Comparison of ENCODE assay signal across 8 cellular contexts in genomic region chr22:20319041-20319744, GRCh38. TPM values are rescaled to one million over a fixed set of nuclear protein-coding genes. Genes with fewer than 3 reads are reported as not detected.
DNase-seq lines count a peak whose midpoint lies in the region; ATAC-seq and TF ChIP-seq lines count a peak whose summit lies in the region.

No MANE protein-coding gene starts in this region.

- no peaks in the 10 kb centered on the region for H3K9me2 ChIP-seq in hepatocyte (replicated peaks; ENCODE audit: insufficient read depth)

- peak; percentile 6 for DNase-seq in ACHN
- DNase-seq in activated naive CD8-positive, alpha-beta T cell treated with anti-CD3 and anti-CD28 coated beads for 36 hours, result peak; percentile 32
- no peak for DNase-seq in hepatocyte (ENCODE audit: low spot score)
- no peak for DNase-seq in retinal pigment epithelial cell (ENCODE audit: low read depth)
- DNase-seq in SW 1271 (lab: John Stamatoyannopoulos, UW), result no peak
- no peak for DNase-seq in RPMI8226

- 6% methylated on average over 32 of the region's 32 CpGs for WGBS in hepatocyte (ENCODE audit: low lambda C conversion rate, missing lambda C conversion rate)

- peak overlapping the region; percentile 25; the same call in 1 of the 2 replicates for H3K9ac ChIP-seq in HUES48 (ENCODE audit: low read depth, low read length)

- peak overlapping the region; percentile 99 for H3K4me2 ChIP-seq in hepatocyte

- peak; percentile 15 for ATAC-seq in GM18511 (IDR thresholded peaks at IDR 0.05; ENCODE audit: unreplicated experiment)

- in situ Hi-C loops in ACHN (cut with HindIII; ENCODE audit: low pct_ligation_motif_present, low pct_unique_long_range_greater_than_20kb, low sequenced_read_pairs), result no loop called here

- H3K9me3 Mint-ChIP-seq in activated naive CD8-positive, alpha-beta T cell treated with anti-CD3 and anti-CD28 coated beads for 36 hours, result peaks cover 1% of the 10 kb centered on the region

- H3K79me2 ChIP-seq in hepatocyte, result peaks cover 42% of the 10 kb centered on the region

- H3K9me3 ChIP-seq in HUES48 (ENCODE audit: control insufficient read depth, insufficient read depth, low read length) (no peaks in the 10 kb centered on the region), hepatocyte (ENCODE audit: low read depth) (no peaks in the 10 kb centered on the region)

- H3K36me3 Mint-ChIP-seq in activated naive CD8-positive, alpha-beta T cell treated with anti-CD3 and anti-CD28 coated beads for 36 hours, result no peaks in the 10 kb centered on the region

- TF ChIP-seq CTCF in hepatocyte (IDR thresholded peaks at IDR 0.05; ENCODE audit: poor library complexity) (no peak), retinal pigment epithelial cell (conservative IDR thresholded peaks at IDR 0.05; ENCODE audit: low read depth, low read length) (no peak)

- H3K4me1 Mint-ChIP-seq in activated naive CD8-positive, alpha-beta T cell treated with anti-CD3 and anti-CD28 coated beads for 36 hours, result peaks cover 52% of the 10 kb centered on the region

- H3K27ac ChIP-seq in HUES48 (ENCODE audit: low read depth, low read length) (no peak overlapping the region), hepatocyte (peak overlapping the region; percentile 86)

- H3K27me3 ChIP-seq in HUES48 (ENCODE audit: control insufficient read depth, insufficient read depth, low read length) (no peaks in the 10 kb centered on the region), hepatocyte (no peaks in the 10 kb centered on the region)

- H2AFZ ChIP-seq in hepatocyte, result peak overlapping the region; percentile 57

- H3K27ac Mint-ChIP-seq in activated naive CD8-positive, alpha-beta T cell treated with anti-CD3 and anti-CD28 coated beads for 36 hours, result peak overlapping the region; percentile 79

- H3K36me3 ChIP-seq in HUES48 (ENCODE audit: control insufficient read depth, insufficient read depth, low read length) (no peaks in the 10 kb centered on the region), hepatocyte (replicated peaks; ENCODE audit: insufficient read depth, low read depth) (no peaks in the 10 kb centered on the region)

- H3K27me3 Mint-ChIP-seq in activated naive CD8-positive, alpha-beta T cell treated with anti-CD3 and anti-CD28 coated beads for 36 hours, result no peaks in the 10 kb centered on the region

- H4K20me1 ChIP-seq in hepatocyte (ENCODE audit: insufficient read depth, poor library complexity, severe bottlenecking), result peaks cover 11% of the 10 kb centered on the region

- H3K4me1 ChIP-seq in HUES48 (ENCODE audit: control insufficient read depth, insufficient read depth, low read length), result peaks cover 16% of the 10 kb centered on the region
- H3K4me1 ChIP-seq in hepatocyte (ENCODE audit: insufficient read depth), result peaks cover 17% of the 10 kb centered on the region

- H3K4me3 Mint-ChIP-seq in activated naive CD8-positive, alpha-beta T cell treated with anti-CD3 and anti-CD28 coated beads for 36 hours, result peak overlapping the region; percentile 87

- peak overlapping the region; percentile 94 for H3K4me3 ChIP-seq in HUES48 (ENCODE audit: low read depth, low read length)
- H3K4me3 ChIP-seq in hepatocyte, result peak overlapping the region; percentile 79
- peak overlapping the region; percentile 83 for H3K4me3 ChIP-seq in retinal pigment epithelial cell (ENCODE audit: low read length)

RNA-seq across cellular contexts. Expression of gene DGCR6L, which starts 0.7 kb away (rescaled TPM):
- 10 to 100 TPM; 35.1 to 38.2 TPM for total RNA-seq in activated naive CD8-positive, alpha-beta T cell treated with anti-CD3 and anti-CD28 coated beads for 36 hours
- total RNA-seq in hepatocyte, result 49.8 and 55.1 TPM in 2 replicates
- 93.4 and 99.0 TPM in 2 replicates for polyA plus RNA-seq in hepatocyte

RNA-seq across cellular contexts. Expression of gene RTN4R, which starts 51.1 kb away (rescaled TPM):
- total RNA-seq in activated naive CD8-positive, alpha-beta T cell treated with anti-CD3 and anti-CD28 coated beads for 36 hours, result 1 to 10 TPM; 3.2 to 3.5 TPM
- total RNA-seq in hepatocyte, result 7.9 and 12.8 TPM in 2 replicates
- 16.9 and 18.9 TPM in 2 replicates for polyA plus RNA-seq in hepatocyte

Comparison
In these comparisons a context has a peak if more than half of its experiments do, and no peak if none do; other contexts are left out.
1. DNase-seq: peak in ACHN (single experiment) and activated naive CD8-positive, alpha-beta T cell treated with anti-CD3 and anti-CD28 coated beads for 36 hours (single experiment); none in hepatocyte (single experiment), retinal pigment epithelial cell (single experiment), SW 1271 (0 of 2) and RPMI8226 (single experiment).
2. Peak in every context shown above with its lines, with median percentiles within 50 percentile points of each other: H3K4me3 ChIP-seq.